In the genomic region with DNA sequence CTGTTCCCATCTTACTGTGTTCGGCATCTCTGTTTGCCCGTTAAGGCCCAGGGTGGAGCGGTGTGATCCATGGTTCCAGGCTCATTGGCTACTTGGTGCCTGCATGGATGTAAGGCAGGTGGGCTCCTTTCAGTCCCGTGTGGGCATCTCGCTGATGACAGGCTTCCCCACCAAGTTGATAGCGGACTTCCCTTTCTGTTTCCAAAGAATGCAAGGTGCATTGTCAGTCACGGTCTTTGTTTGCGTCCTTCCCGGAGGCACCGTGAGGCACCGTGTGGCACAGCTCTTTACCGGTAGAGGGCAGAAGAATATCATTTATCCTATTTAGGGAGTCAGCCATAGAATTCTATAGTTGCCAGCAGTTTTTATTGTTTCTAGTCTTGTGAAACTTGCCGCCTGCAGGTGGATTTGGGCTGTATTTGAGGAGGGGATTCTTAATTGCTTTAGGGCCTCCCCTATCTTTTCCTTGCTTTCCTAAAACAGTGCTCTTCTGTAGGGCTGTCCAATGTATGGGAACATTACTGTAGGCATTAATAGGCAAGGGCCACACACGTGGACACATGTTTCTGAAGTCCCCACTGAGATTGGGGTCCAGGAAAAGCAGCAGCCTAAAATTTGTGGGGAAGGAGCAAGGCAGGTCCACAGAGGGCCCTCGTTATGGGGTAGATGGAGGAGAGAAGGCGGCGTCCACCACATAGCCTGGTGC, we compare ENCODE assay signal across 8 cellular contexts.
DNase-seq lines count a peak whose midpoint lies in the region; ATAC-seq and TF ChIP-seq lines count a peak whose summit lies in the region.

No MANE protein-coding gene starts in this region.

- no peak overlapping the region for H3K9ac ChIP-seq in mammary epithelial cell (ENCODE audit: insufficient read depth, low read length)

- no peaks in the 10 kb centered on the region for H3K9me3 ChIP-seq in mammary epithelial cell (replicated peaks; ENCODE audit: insufficient read depth, low read length)
- H3K9me3 ChIP-seq in effector memory CD4-positive, alpha-beta T cell (ENCODE audit: control insufficient read depth, low read length), result no peaks in the 10 kb centered on the region

- intact Hi-C loops in mammary epithelial cell (cut with micrococcal nuclease), result loop anchor here (1.0 to 5.0 kb wide), 6 partner anchors 108 to 618 kb away; no protein-coding TSS in a partner anchor

- H3K4me2 ChIP-seq in mammary epithelial cell (ENCODE audit: insufficient read depth, low read depth, low read length), result no peak overlapping the region

- dilution Hi-C loops in mammary epithelial cell (cut with HindIII; ENCODE audit: low sequenced_read_pairs), result loop anchor here (25.0 kb wide), 1 partner anchor 235 kb away; a partner anchor contains a TSS

- H4K20me1 ChIP-seq in mammary epithelial cell (ENCODE audit: insufficient read depth, low read length), result no peaks in the 10 kb centered on the region

- in situ Hi-C loops in mammary epithelial cell (cut with MboI; ENCODE audit: low sequenced_read_pairs in 2 of 2), result loop anchor here (10.0 to 25.0 kb wide), 2 partner anchors 117 to 615 kb away; no protein-coding TSS in a partner anchor

- peak; percentile 57 for DNase-seq in GM10266 (ENCODE audit: extremely low spot score)
- no peak for DNase-seq in LNCaP clone FGC (ENCODE audit: low read depth)
- DNase-seq in T-helper 9 cell, result peak; percentile 38
- DNase-seq in mammary epithelial cell, result peak; percentile 23
- DNase-seq in kidney epithelial cell (ENCODE audit: low read depth), result no peak
- DNase-seq in stimulated activated CD4-positive, alpha-beta T cell treated with anti-CD3 and anti-CD28 coated beads, Interleukin-4, amount 100 ng/mL, for 4 hours, result peak; percentile 21 to 31
- DNase-seq in effector memory CD4-positive, alpha-beta T cell, result no peak

- H3K4me3 ChIP-seq in LNCaP clone FGC (ENCODE audit: low read depth, low read length) (no peak overlapping the region), mammary epithelial cell (replicated peaks in 1 of 3; ENCODE audit: insufficient read depth in 1 of 3, low read depth in 2 of 3, low read length in 3 of 3) (no peak overlapping the region), kidney epithelial cell (ENCODE audit: low read depth, low read length) (no peak overlapping the region)
- H3K4me3 ChIP-seq in effector memory CD4-positive, alpha-beta T cell (ENCODE audit: insufficient read depth, low read depth, low read length, poor library complexity, severe bottlenecking), result no peak overlapping the region

- H3K27me3 ChIP-seq in mammary epithelial cell (ENCODE audit: insufficient read depth, low read length), result no peaks in the 10 kb centered on the region
- H3K27me3 ChIP-seq in kidney epithelial cell (ENCODE audit: control insufficient read depth, insufficient read depth, low read length), result no peaks in the 10 kb centered on the region
- H3K27me3 ChIP-seq in effector memory CD4-positive, alpha-beta T cell (replicated peaks; ENCODE audit: control insufficient read depth, insufficient read depth, low read length, poor library complexity, severe bottlenecking), result no peaks in the 10 kb centered on the region

- no peaks in the 10 kb centered on the region for H3K4me1 ChIP-seq in mammary epithelial cell (ENCODE audit: insufficient read depth, low read length)
- H3K4me1 ChIP-seq in effector memory CD4-positive, alpha-beta T cell (ENCODE audit: control insufficient read depth, insufficient read depth, low read length, poor library complexity, severe bottlenecking), result peaks cover 28% of the 10 kb centered on the region

- ATAC-seq in GM21825 (IDR thresholded peaks at IDR 0.05; ENCODE audit: unreplicated experiment), result peak; percentile 48

- peak overlapping the region; percentile 20 for H2AFZ ChIP-seq in mammary epithelial cell (ENCODE audit: low read depth, low read length)

- H3K36me3 ChIP-seq in mammary epithelial cell (ENCODE audit: insufficient read depth, low read length) (no peaks in the 10 kb centered on the region), kidney epithelial cell (ENCODE audit: control insufficient read depth, insufficient read depth, low read length) (no peaks in the 10 kb centered on the region)
- H3K36me3 ChIP-seq in effector memory CD4-positive, alpha-beta T cell (ENCODE audit: control insufficient read depth, insufficient read depth, low read length), result no peaks in the 10 kb centered on the region

- WGBS in mammary epithelial cell (ENCODE audit: low coverage, missing lambda C conversion rate), result 26% methylated on average over 15 of the region's 17 CpGs

- TF ChIP-seq CTCF in GM10266 (IDR thresholded peaks at IDR 0.05; ENCODE audit: control insufficient read depth, insufficient read depth, low read depth, missing control alignments) (peak; percentile 85), LNCaP clone FGC (IDR thresholded peaks at IDR 0.05; ENCODE audit: control insufficient read depth, extremely low read depth, insufficient read depth) (peak; percentile 97), mammary epithelial cell (conservative IDR thresholded peaks at IDR 0.05 in 1 of 2, IDR thresholded peaks at IDR 0.05 in 1 of 2; ENCODE audit: extremely low read depth in 1 of 2, insufficient read depth in 1 of 2, low read depth in 1 of 2, low read length in 2 of 2) (peak; percentile 80 to 81), kidney epithelial cell (IDR thresholded peaks at IDR 0.05; ENCODE audit: insufficient read depth, low read length, poor library complexity, severe bottlenecking) (peak; percentile 82)

- no peak overlapping the region for H3K27ac ChIP-seq in mammary epithelial cell (ENCODE audit: insufficient read depth, low read depth, low read length)
- no peak overlapping the region for H3K27ac ChIP-seq in effector memory CD4-positive, alpha-beta T cell (ENCODE audit: insufficient read depth, low read length, poor library complexity, severe bottlenecking)

- no TSS peak for BruUV-seq in mammary epithelial cell (replicated peaks; lab: Mats Ljungman, UMichigan)

- CTCF ChIA-PET in mammary epithelial cell (lab: Charles Lee; ENCODE audit: low non-redundant PET), result interaction anchor here (0.6 to 0.7 kb wide), 2 partner anchors 205 to 296 kb away, joined by 3 read pairs; a partner anchor contains a TSS

- no peaks in the 10 kb centered on the region for H3K79me2 ChIP-seq in mammary epithelial cell (ENCODE audit: insufficient read depth, low read length)

Comparison
In these comparisons a context has a peak if more than half of its experiments do, and no peak if none do; other contexts are left out.
1. DNase-seq: peak in GM10266 (single experiment), T-helper 9 cell (single experiment), mammary epithelial cell (single experiment) and stimulated activated CD4-positive, alpha-beta T cell treated with anti-CD3 and anti-CD28 coated beads, Interleukin-4, amount 100 ng/mL, for 4 hours (2 of 2); none in LNCaP clone FGC (single experiment), kidney epithelial cell (single experiment) and effector memory CD4-positive, alpha-beta T cell (0 of 3).
2. Peak in every context shown above with its lines, with median percentiles within 50 percentile points of each other: CTCF ChIP-seq.